Comparison of ENCODE assay signal across 23 cellular contexts in the genomic region with DNA sequence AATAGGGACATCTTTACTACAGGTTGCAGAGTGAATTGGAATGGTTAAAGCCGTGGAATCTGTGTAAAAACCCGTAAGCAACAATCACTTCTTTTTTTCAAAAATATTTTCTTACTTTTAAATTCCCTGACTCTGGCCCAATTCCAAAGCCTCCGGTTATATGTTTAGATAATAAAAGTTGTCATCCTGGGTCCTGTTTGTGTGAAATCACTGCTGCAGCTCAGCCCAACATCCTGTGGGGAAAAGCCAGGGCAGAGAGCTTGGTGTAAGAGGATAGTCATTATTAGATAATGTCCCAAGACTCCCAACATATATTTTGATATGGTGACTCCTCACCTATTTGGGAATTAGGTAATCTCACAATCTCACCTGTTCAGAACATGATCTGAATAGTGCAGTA.
"Had no signal": no experiment of that assay in that cellular context is flagged by ENCODE, and none has a peak within 500 bp of the region (broad histone marks: within the 10 kb centered on the region; RNA-seq: fewer than 3 reads in every experiment).

No MANE protein-coding gene starts in this region.

- H2AFZ ChIP-seq: parathyroid adenoma had no signal

- DNase-seq: cortex of kidney; effector memory CD4-positive, alpha-beta T cell; glutamatergic neuron; left cardiac atrium; left ventricle myocardium inferior; lower lobe of right lung; midbrain; occipital lobe; psoas muscle; retina; right lobe of liver; spleen; stimulated activated CD4-positive, alpha-beta T cell treated with anti-CD3 and anti-CD28 coated beads, Interleukin-15, amount 100 ng/mL, for 24 hours; stimulated activated CD4-positive, alpha-beta T cell treated with anti-CD3 and anti-CD28 coated beads, Interleukin-1b, Interleukin-23, amount 100 ng/mL, for 48 hours; stimulated activated CD4-positive, alpha-beta T cell treated with anti-CD3 and anti-CD28 coated beads, Interleukin-4, amount 100 ng/mL, for 24 hours; stimulated activated naive B cell treated with anti-CD40 and anti-IgM and Interleukin-4, amounts not matched to agents 10 μg/mL and 1 μg/mL and 100 μg/mL, for 72 hours; stimulated activated naive CD8-positive, alpha-beta T cell treated with anti-CD3 and anti-CD28 coated beads, Interleukin-15, amount 100 ng/mL, for 72 hours; testis had no signal

- FAIRE-seq: endometrium, keratinocyte, urothelium cell line had no signal

- H3K4me3 ChIP-seq: gastroesophageal sphincter, left ventricle myocardium inferior, lower lobe of right lung, psoas muscle, right lobe of liver, spleen, testis had no signal

- H3K9ac ChIP-seq: parathyroid adenoma had no signal

- H3K27ac ChIP-seq: gastroesophageal sphincter, left ventricle myocardium inferior, lower lobe of right lung, parathyroid adenoma, psoas muscle, right lobe of liver, spleen, testis had no signal

- H3K27me3 ChIP-seq: gastroesophageal sphincter, right lobe of liver, spleen, testis had no signal

- H3K79me2 ChIP-seq: parathyroid adenoma had no signal

- H3K36me3 ChIP-seq: gastroesophageal sphincter, left ventricle myocardium inferior, lower lobe of right lung, right lobe of liver, spleen had no signal

- H3K9me3 ChIP-seq: gastroesophageal sphincter, left ventricle myocardium inferior, lower lobe of right lung, psoas muscle, right lobe of liver, spleen, testis had no signal

- H3K4me1 ChIP-seq: left ventricle myocardium inferior, lower lobe of right lung, parathyroid adenoma, psoas muscle, right lobe of liver, spleen, testis had no signal
